ENCODE assay signal across 1 cellular context in the genomic region with DNA sequence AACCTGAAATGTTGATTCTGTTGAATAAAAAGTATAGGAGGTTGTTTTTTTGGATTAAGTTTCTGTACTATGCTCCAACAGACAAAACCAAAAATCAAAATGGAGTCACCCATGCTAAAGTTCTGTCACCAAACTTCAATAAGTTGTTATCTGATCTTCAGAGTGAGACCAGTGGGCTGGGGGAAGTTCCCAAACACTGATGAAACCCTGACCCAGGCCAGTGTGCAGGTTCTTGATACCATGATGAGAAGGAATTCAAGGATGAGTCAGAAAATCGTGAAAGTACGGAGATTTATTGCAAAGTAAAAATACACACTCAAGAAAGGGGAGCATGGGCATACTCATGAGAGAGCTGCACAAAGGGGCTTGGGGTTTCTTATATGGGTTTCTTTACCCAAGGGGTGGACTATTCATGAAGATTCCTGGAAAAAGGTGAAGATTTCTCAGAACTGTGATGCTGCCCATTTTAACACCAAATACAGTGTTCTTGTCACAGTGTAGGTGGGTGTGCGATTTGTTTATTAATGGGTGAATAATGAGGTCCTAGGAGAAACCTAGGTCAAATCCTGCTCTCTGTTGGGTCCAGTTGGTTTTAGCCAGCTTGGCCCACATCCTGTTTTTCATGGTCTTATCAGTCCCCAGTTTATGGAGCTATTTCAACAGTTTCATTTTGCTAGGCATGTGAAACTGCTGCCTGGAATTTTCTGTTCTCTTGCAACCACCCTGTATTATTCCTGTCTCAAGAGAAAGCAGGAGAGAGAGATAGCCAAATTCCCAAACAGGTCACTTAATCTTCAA.
A peak's percentile ranks its signal among the peaks of the same experiment; 100 is the strongest.
TF ChIP-seq lines count a peak whose summit lies in the region.

No MANE protein-coding gene starts in this region.

TF ChIP-seq in K562, 482 proteins besides CTCF, POLR2A, EP300 and RAD21 (continues in another document):
- TF ChIP-seq EZH2 (IDR thresholded peaks at IDR 0.05; ENCODE audit: borderline replicate concordance, low read depth, low read length), result no peak
- TF ChIP-seq, protein P1, sequence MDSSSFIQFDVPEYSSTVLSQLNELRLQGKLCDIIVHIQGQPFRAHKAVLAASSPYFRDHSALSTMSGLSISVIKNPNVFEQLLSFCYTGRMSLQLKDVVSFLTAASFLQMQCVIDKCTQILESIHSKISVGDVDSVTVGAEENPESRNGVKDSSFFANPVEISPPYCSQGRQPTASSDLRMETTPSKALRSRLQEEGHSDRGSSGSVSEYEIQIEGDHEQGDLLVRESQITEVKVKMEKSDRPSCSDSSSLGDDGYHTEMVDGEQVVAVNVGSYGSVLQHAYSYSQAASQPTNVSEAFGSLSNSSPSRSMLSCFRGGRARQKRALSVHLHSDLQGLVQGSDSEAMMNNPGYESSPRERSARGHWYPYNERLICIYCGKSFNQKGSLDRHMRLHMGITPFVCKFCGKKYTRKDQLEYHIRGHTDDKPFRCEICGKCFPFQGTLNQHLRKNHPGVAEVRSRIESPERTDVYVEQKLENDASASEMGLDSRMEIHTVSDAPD (CRISPR knock-in tag; IDR thresholded peaks at IDR 0.05), result peak; percentile 94
- TF ChIP-seq NBN (IDR thresholded peaks at IDR 0.05; ENCODE audit: low read depth), result no peak
- TF ChIP-seq CXXC5 (CRISPR knock-in tag; IDR thresholded peaks at IDR 0.05), result peak; percentile 96
- peak; percentile 92 for TF ChIP-seq ZNF57 (CRISPR knock-in tag; IDR thresholded peaks at IDR 0.05)
- TF ChIP-seq CAMTA2 (CRISPR knock-in tag; conservative IDR thresholded peaks at IDR 0.05), result no peak
- no peak for TF ChIP-seq NONO (IDR thresholded peaks at IDR 0.05; ENCODE audit: low read depth in 2 of 2, low read length in 1 of 2)
- TF ChIP-seq, protein P2, sequence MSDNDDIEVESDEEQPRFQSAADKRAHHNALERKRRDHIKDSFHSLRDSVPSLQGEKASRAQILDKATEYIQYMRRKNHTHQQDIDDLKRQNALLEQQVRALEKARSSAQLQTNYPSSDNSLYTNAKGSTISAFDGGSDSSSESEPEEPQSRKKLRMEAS (CRISPR knock-in tag; IDR thresholded peaks at IDR 0.05), result no peak
- TF ChIP-seq MBD2 (IDR thresholded peaks at IDR 0.05; ENCODE audit: borderline replicate concordance, low read depth), result no peak
- TF ChIP-seq, protein P3, sequence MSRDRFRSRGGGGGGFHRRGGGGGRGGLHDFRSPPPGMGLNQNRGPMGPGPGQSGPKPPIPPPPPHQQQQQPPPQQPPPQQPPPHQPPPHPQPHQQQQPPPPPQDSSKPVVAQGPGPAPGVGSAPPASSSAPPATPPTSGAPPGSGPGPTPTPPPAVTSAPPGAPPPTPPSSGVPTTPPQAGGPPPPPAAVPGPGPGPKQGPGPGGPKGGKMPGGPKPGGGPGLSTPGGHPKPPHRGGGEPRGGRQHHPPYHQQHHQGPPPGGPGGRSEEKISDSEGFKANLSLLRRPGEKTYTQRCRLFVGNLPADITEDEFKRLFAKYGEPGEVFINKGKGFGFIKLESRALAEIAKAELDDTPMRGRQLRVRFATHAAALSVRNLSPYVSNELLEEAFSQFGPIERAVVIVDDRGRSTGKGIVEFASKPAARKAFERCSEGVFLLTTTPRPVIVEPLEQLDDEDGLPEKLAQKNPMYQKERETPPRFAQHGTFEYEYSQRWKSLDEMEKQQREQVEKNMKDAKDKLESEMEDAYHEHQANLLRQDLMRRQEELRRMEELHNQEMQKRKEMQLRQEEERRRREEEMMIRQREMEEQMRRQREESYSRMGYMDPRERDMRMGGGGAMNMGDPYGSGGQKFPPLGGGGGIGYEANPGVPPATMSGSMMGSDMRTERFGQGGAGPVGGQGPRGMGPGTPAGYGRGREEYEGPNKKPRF (IDR thresholded peaks at IDR 0.05; ENCODE audit: low read depth, low read length), result no peak
- no peak for TF ChIP-seq YBX1 (IDR thresholded peaks at IDR 0.05)
- TF ChIP-seq SMAD1 (IDR thresholded peaks at IDR 0.05; ENCODE audit: low read depth, low read length, partially characterized antibody), result no peak
- no peak for TF ChIP-seq RBM34 (IDR thresholded peaks at IDR 0.05; ENCODE audit: borderline replicate concordance, insufficient read depth, low read length)
- no peak for TF ChIP-seq SNRNP70 (optimal IDR thresholded peaks at IDR 0.05; ENCODE audit: low read depth, low read length)
- no peak for TF ChIP-seq ZNF124 (CRISPR knock-in tag; IDR thresholded peaks at IDR 0.05)
- TF ChIP-seq TAL1 (IDR thresholded peaks at IDR 0.05), result peak; percentile 27; the same call in 1 of the 2 replicates
- no peak; the same call in 1 of the 2 replicates for TF ChIP-seq MAFG (tag; conservative IDR thresholded peaks at IDR 0.05)
- TF ChIP-seq, protein P4, sequence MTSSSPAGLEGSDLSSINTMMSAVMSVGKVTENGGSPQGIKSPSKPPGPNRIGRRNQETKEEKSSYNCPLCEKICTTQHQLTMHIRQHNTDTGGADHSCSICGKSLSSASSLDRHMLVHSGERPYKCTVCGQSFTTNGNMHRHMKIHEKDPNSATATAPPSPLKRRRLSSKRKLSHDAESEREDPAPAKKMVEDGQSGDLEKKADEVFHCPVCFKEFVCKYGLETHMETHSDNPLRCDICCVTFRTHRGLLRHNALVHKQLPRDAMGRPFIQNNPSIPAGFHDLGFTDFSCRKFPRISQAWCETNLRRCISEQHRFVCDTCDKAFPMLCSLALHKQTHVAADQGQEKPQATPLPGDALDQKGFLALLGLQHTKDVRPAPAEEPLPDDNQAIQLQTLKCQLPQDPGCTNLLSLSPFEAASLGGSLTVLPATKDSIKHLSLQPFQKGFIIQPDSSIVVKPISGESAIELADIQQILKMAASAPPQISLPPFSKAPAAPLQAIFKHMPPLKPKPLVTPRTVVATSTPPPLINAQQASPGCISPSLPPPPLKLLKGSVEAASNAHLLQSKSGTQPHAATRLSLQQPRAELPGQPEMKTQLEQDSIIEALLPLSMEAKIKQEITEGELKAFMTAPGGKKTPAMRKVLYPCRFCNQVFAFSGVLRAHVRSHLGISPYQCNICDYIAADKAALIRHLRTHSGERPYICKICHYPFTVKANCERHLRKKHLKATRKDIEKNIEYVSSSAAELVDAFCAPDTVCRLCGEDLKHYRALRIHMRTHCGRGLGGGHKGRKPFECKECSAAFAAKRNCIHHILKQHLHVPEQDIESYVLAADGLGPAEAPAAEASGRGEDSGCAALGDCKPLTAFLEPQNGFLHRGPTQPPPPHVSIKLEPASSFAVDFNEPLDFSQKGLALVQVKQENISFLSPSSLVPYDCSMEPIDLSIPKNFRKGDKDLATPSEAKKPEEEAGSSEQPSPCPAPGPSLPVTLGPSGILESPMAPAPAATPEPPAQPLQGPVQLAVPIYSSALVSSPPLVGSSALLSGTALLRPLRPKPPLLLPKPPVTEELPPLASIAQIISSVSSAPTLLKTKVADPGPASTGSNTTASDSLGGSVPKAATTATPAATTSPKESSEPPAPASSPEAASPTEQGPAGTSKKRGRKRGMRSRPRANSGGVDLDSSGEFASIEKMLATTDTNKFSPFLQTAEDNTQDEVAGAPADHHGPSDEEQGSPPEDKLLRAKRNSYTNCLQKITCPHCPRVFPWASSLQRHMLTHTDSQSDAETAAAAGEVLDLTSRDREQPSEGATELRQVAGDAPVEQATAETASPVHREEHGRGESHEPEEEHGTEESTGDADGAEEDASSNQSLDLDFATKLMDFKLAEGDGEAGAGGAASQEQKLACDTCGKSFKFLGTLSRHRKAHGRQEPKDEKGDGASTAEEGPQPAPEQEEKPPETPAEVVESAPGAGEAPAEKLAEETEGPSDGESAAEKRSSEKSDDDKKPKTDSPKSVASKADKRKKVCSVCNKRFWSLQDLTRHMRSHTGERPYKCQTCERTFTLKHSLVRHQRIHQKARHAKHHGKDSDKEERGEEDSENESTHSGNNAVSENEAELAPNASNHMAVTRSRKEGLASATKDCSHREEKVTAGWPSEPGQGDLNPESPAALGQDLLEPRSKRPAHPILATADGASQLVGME (CRISPR knock-in tag; IDR thresholded peaks at IDR 0.05), result peak; percentile 97
- no peak for TF ChIP-seq POLR2G (IDR thresholded peaks at IDR 0.05; ENCODE audit: low read depth, low read length)
- no peak for TF ChIP-seq DNMT1 (IDR thresholded peaks at IDR 0.05)
- TF ChIP-seq TARDBP (IDR thresholded peaks at IDR 0.05), result no peak
- TF ChIP-seq DACH1 (IDR thresholded peaks at IDR 0.05; ENCODE audit: partially characterized antibody), result no peak
- TF ChIP-seq MYNN (IDR thresholded peaks at IDR 0.05), result no peak
- TF ChIP-seq MYNN (CRISPR knock-in tag; IDR thresholded peaks at IDR 0.05), result no peak
- TF ChIP-seq, protein P5, sequence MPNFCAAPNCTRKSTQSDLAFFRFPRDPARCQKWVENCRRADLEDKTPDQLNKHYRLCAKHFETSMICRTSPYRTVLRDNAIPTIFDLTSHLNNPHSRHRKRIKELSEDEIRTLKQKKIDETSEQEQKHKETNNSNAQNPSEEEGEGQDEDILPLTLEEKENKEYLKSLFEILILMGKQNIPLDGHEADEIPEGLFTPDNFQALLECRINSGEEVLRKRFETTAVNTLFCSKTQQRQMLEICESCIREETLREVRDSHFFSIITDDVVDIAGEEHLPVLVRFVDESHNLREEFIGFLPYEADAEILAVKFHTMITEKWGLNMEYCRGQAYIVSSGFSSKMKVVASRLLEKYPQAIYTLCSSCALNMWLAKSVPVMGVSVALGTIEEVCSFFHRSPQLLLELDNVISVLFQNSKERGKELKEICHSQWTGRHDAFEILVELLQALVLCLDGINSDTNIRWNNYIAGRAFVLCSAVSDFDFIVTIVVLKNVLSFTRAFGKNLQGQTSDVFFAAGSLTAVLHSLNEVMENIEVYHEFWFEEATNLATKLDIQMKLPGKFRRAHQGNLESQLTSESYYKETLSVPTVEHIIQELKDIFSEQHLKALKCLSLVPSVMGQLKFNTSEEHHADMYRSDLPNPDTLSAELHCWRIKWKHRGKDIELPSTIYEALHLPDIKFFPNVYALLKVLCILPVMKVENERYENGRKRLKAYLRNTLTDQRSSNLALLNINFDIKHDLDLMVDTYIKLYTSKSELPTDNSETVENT (CRISPR knock-in tag; IDR thresholded peaks at IDR 0.05), result no peak
- peak; percentile 77; the same call in 1 of the 2 replicates for TF ChIP-seq ZFP1 (CRISPR knock-in tag; IDR thresholded peaks at IDR 0.05)
- no peak for TF ChIP-seq PML (IDR thresholded peaks at IDR 0.05; ENCODE audit: low read length)
- no peak for TF ChIP-seq BRD4 (IDR thresholded peaks at IDR 0.05)
- no peak for TF ChIP-seq TRIM28 (IDR thresholded peaks at IDR 0.05)
- TF ChIP-seq BRF1 (IDR thresholded peaks at IDR 0.05; ENCODE audit: borderline replicate concordance, extremely low read depth, insufficient read length), result no peak
- TF ChIP-seq, protein P6, sequence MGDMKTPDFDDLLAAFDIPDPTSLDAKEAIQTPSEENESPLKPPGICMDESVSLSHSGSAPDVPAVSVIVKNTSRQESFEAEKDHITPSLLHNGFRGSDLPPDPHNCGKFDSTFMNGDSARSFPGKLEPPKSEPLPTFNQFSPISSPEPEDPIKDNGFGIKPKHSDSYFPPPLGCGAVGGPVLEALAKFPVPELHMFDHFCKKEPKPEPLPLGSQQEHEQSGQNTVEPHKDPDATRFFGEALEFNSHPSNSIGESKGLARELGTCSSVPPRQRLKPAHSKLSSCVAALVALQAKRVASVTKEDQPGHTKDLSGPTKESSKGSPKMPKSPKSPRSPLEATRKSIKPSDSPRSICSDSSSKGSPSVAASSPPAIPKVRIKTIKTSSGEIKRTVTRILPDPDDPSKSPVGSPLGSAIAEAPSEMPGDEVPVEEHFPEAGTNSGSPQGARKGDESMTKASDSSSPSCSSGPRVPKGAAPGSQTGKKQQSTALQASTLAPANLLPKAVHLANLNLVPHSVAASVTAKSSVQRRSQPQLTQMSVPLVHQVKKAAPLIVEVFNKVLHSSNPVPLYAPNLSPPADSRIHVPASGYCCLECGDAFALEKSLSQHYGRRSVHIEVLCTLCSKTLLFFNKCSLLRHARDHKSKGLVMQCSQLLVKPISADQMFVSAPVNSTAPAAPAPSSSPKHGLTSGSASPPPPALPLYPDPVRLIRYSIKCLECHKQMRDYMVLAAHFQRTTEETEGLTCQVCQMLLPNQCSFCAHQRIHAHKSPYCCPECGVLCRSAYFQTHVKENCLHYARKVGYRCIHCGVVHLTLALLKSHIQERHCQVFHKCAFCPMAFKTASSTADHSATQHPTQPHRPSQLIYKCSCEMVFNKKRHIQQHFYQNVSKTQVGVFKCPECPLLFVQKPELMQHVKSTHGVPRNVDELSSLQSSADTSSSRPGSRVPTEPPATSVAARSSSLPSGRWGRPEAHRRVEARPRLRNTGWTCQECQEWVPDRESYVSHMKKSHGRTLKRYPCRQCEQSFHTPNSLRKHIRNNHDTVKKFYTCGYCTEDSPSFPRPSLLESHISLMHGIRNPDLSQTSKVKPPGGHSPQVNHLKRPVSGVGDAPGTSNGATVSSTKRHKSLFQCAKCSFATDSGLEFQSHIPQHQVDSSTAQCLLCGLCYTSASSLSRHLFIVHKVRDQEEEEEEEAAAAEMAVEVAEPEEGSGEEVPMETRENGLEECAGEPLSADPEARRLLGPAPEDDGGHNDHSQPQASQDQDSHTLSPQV (IDR thresholded peaks at IDR 0.05), result peak; percentile 99
- peak; percentile 67 for TF ChIP-seq JUND (IDR thresholded peaks at IDR 0.05; ENCODE audit: borderline replicate concordance, low read depth, low read length)
- peak; percentile 78; the same call in 2 of the 3 replicates for TF ChIP-seq JUND (tag; IDR thresholded peaks at IDR 0.05; ENCODE audit: borderline replicate concordance, low read depth, low read length)
- TF ChIP-seq ZNF121 (CRISPR knock-in tag; conservative IDR thresholded peaks at IDR 0.05), result no peak
- TF ChIP-seq ZSCAN32 (CRISPR knock-in tag; IDR thresholded peaks at IDR 0.05), result peak; percentile 93
- peak; percentile 24; the same call in 1 of the 2 replicates for TF ChIP-seq RNF2 (IDR thresholded peaks at IDR 0.05)
- TF ChIP-seq, protein P7, sequence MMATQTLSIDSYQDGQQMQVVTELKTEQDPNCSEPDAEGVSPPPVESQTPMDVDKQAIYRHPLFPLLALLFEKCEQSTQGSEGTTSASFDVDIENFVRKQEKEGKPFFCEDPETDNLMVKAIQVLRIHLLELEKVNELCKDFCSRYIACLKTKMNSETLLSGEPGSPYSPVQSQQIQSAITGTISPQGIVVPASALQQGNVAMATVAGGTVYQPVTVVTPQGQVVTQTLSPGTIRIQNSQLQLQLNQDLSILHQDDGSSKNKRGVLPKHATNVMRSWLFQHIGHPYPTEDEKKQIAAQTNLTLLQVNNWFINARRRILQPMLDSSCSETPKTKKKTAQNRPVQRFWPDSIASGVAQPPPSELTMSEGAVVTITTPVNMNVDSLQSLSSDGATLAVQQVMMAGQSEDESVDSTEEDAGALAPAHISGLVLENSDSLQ (IDR thresholded peaks at IDR 0.05), result peak; percentile 19; the same call in 1 of the 2 replicates
- TF ChIP-seq TCF7L2 (IDR thresholded peaks at IDR 0.05; ENCODE audit: low read depth, low read length), result no peak
- no peak for TF ChIP-seq RAD51 (IDR thresholded peaks at IDR 0.05; ENCODE audit: borderline replicate concordance, low read depth)
- no peak for TF ChIP-seq SREBF2 (CRISPR knock-in tag; IDR thresholded peaks at IDR 0.05)
- TF ChIP-seq FOSL1 (tag; conservative IDR thresholded peaks at IDR 0.05), result peak; percentile 70
- peak; percentile 99 for TF ChIP-seq KLF6 (CRISPR knock-in tag; IDR thresholded peaks at IDR 0.05; ENCODE audit: borderline replicate concordance)
- TF ChIP-seq DPF2 (IDR thresholded peaks at IDR 0.05), result peak; percentile 50
- TF ChIP-seq MEF2A (IDR thresholded peaks at IDR 0.05; ENCODE audit: control insufficient read depth, low read depth, low read length), result no peak
- TF ChIP-seq, protein P8, sequence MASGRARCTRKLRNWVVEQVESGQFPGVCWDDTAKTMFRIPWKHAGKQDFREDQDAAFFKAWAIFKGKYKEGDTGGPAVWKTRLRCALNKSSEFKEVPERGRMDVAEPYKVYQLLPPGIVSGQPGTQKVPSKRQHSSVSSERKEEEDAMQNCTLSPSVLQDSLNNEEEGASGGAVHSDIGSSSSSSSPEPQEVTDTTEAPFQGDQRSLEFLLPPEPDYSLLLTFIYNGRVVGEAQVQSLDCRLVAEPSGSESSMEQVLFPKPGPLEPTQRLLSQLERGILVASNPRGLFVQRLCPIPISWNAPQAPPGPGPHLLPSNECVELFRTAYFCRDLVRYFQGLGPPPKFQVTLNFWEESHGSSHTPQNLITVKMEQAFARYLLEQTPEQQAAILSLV (tag; IDR thresholded peaks at IDR 0.05), result peak; percentile 95
